1 cellular context compared by ENCODE assay signal in the genomic region with DNA sequence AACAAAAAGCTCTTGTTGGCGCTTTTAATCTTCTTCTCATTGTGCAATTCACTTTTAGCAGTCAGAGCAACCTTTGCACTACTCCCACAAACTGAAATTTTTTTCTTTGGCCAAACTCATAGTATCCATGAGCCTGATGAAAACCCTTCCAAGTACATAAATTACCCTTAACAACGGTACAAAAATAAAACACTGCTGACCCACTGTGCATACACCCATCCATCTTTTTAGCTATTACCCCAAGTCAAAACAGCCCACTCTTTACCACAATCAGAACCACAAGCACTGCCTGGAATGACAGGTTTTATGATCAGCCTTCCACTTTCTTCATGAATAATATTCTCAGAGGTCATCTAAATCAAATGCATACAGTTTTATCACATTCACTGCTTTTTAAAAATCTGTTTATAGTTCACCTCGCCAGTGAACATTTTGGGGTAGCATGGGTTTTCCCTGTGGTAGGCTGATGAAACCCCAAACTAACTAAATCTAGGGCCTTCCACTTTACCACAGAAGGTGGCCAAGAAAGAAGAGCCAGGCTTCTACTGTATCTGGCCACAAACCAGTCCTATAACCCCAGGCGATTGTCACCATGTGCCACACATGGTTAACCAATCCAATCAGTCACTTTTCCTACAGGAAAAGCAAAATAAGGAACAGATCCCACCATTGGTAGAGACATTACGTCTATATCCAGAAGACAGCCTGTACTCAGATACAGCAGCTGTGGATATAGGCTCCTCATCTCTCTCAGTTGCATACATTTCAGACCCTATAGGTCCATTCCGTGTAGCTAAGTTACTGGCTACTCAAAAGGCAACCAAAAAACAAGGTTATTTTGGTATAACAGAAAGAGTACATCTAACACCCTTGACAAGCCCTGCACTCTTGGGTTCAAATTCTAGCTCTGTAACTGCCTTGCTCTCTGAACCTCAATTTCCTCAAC.
TF ChIP-seq lines count a peak whose summit lies in the region.

No MANE protein-coding gene starts in this region.

TF ChIP-seq in liver, 16 proteins besides CTCF, POLR2A, EP300 and RAD21 (continued from another document):
- TF ChIP-seq, protein P1, sequence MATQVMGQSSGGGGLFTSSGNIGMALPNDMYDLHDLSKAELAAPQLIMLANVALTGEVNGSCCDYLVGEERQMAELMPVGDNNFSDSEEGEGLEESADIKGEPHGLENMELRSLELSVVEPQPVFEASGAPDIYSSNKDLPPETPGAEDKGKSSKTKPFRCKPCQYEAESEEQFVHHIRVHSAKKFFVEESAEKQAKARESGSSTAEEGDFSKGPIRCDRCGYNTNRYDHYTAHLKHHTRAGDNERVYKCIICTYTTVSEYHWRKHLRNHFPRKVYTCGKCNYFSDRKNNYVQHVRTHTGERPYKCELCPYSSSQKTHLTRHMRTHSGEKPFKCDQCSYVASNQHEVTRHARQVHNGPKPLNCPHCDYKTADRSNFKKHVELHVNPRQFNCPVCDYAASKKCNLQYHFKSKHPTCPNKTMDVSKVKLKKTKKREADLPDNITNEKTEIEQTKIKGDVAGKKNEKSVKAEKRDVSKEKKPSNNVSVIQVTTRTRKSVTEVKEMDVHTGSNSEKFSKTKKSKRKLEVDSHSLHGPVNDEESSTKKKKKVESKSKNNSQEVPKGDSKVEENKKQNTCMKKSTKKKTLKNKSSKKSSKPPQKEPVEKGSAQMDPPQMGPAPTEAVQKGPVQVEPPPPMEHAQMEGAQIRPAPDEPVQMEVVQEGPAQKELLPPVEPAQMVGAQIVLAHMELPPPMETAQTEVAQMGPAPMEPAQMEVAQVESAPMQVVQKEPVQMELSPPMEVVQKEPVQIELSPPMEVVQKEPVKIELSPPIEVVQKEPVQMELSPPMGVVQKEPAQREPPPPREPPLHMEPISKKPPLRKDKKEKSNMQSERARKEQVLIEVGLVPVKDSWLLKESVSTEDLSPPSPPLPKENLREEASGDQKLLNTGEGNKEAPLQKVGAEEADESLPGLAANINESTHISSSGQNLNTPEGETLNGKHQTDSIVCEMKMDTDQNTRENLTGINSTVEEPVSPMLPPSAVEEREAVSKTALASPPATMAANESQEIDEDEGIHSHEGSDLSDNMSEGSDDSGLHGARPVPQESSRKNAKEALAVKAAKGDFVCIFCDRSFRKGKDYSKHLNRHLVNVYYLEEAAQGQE (IDR thresholded peaks at IDR 0.05): peak; percentile 40
- TF ChIP-seq GABPA (IDR thresholded peaks at IDR 0.05 in 1 of 2, conservative IDR thresholded peaks at IDR 0.05 in 1 of 2) (no peak), FOXA1 (IDR thresholded peaks at IDR 0.05) (no peak), SP1 (IDR thresholded peaks at IDR 0.05) (peak; percentile 71), HNF4A (conservative IDR thresholded peaks at IDR 0.05) (peak; percentile 67 to 79), ZBTB33 (IDR thresholded peaks at IDR 0.05) (no peak)
